Comparison of ENCODE assay signal across 10 cellular contexts in genomic region chr2:199303814-199304213, GRCh38.
A peak's percentile ranks its signal among the peaks of the same experiment; 100 is the strongest.
DNase-seq lines count a peak whose midpoint lies in the region; ATAC-seq, FAIRE-seq and TF ChIP-seq lines count a peak whose summit lies in the region.
"Had no signal": no experiment of that assay in that cellular context is flagged by ENCODE, and none has a peak within 500 bp of the region (broad histone marks: within the 10 kb centered on the region; RNA-seq: fewer than 3 reads in every experiment).

No MANE protein-coding gene starts in this region.

- no peaks in the 10 kb centered on the region for H3K9me3 ChIP-seq in uterus

- TF ChIP-seq CTCF in astrocyte of the cerebellum (IDR thresholded peaks at IDR 0.05; ENCODE audit: low read depth, low read length, missing control alignments) (no peak), uterus (IDR thresholded peaks at IDR 0.05) (no peak)

- FAIRE-seq in urothelium cell line (lab: Jason Lieb, UNC): no peak

- no peaks in the 10 kb centered on the region for H3K27me3 ChIP-seq in uterus
- H3K27me3 ChIP-seq: hepatocyte had no signal

- in situ Hi-C loops in astrocyte of the cerebellum (cut with HindIII; ENCODE audit: low sequenced_read_pairs): no loop called here

- intact Hi-C loops in uterus (cut with DNase I; ENCODE audit: low total_unique reads): no loop called here

- no peaks in the 10 kb centered on the region for H3K4me1 ChIP-seq in uterus

- TF ChIP-seq POLR2A in uterus (IDR thresholded peaks at IDR 0.05): no peak

- DNase-seq in HK-2 (ENCODE audit: unreplicated experiment) (peak; percentile 26), astrocyte of the cerebellum (ENCODE audit: low read depth) (peak; percentile 99), glomerular endothelial cell (ENCODE audit: extremely low read depth, low read depth, low spot score) (peak; percentile 64), urothelium cell line (ENCODE audit: low spot score) (peak; percentile 71), HuH-7 (ENCODE audit: low spot score) (no peak), uterus (no peak)
- no peak for DNase-seq in activated CD4-positive, alpha-beta T cell treated with anti-CD3 and anti-CD28 coated beads, Interleukin-2, amount 50 U/mL, for 1 hour
- DNase-seq: DMS79 had no signal

- no peak for ATAC-seq in HG03196 (IDR thresholded peaks at IDR 0.05; ENCODE audit: unreplicated experiment)

- H3K4me3 ChIP-seq in astrocyte of the cerebellum (ENCODE audit: low read depth, low read length) (no peak overlapping the region), uterus (no peak overlapping the region)
- H3K4me3 ChIP-seq: hepatocyte had no signal

- no peak overlapping the region for H3K27ac ChIP-seq in uterus
- H3K27ac ChIP-seq: hepatocyte had no signal

- H3K36me3 ChIP-seq in uterus: no peaks in the 10 kb centered on the region

Comparison
In these comparisons a context has a peak if more than half of its experiments do, and no peak if none do; other contexts are left out.
1. DNase-seq: peak in HK-2 (single experiment), astrocyte of the cerebellum (single experiment), glomerular endothelial cell (single experiment) and urothelium cell line (single experiment); none in HuH-7 (single experiment), activated CD4-positive, alpha-beta T cell treated with anti-CD3 and anti-CD28 coated beads, Interleukin-2, amount 50 U/mL, for 1 hour (single experiment) and uterus (0 of 2).